Comparison of ENCODE assay signal across 18 cellular contexts in the genomic region with DNA sequence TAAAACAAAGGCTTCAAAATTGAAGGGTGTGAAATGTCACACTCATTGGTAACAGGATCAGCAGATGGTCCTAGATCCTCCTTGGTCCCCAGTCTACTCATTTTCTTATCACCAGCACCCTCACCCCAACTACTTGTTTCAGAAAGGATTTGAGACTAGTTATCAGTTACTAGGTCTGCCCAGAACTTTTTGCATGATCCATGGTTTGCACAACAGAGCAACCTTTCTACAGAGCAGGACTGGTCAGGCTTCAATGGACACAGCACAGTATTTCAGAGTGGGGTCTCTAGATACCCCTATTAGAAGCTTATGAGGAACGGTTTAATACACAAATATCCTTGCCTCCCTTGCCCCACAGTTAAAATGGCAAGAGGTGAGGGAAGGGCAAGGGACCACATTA.
"Had no signal": no experiment of that assay in that cellular context is flagged by ENCODE, and none has a peak within 500 bp of the region (broad histone marks: within the 10 kb centered on the region; RNA-seq: fewer than 3 reads in every experiment).

No MANE protein-coding gene starts in this region.

- DNase-seq: activated CD4-positive, alpha-beta T cell treated with anti-CD3 and anti-CD28 coated beads, Interleukin-2, amount 10 ng/mL, durations not matched to agents 7 days and 5 days; activated CD4-positive, CD25-positive, alpha-beta regulatory T cell; aorta; caudate nucleus; effector CD4-positive, alpha-beta T cell; foreskin fibroblast; lower lobe of right lung; naive B cell; retina; stimulated activated CD4-positive, alpha-beta T cell treated with anti-CD3 and anti-CD28 coated beads, Interleukin-2, amount 100 ng/mL, for 48 hours; stimulated activated CD8-positive, alpha-beta memory T cell treated with anti-CD3 and anti-CD28 coated beads, Interleukin-4, amount 100 ng/mL, for 48 hours; stimulated activated naive CD8-positive, alpha-beta T cell treated with anti-CD3 and anti-CD28 coated beads, Interleukin-15, Interleukin-2, amounts not matched to agents 100 U/mL and 50 U/mL, for 24 hours; upper lobe of left lung had no signal

- H3K27me3 Mint-ChIP-seq: activated CD4-positive, alpha-beta T cell treated with anti-CD3 and anti-CD28 coated beads, Interleukin-2, amount 10 ng/mL, durations not matched to agents 7 days and 5 days; brain; dendritic cell treated with granulocyte-macrophage colony-stimulating factor and Interleukin-4, amounts not matched to agents 40 ng/mL and 50 ng/mL, for 4 days; naive B cell; progenitor cell of endocrine pancreas had no signal

- H3K4me3 Mint-ChIP-seq: activated CD4-positive, alpha-beta T cell treated with anti-CD3 and anti-CD28 coated beads, Interleukin-2, amount 10 ng/mL, durations not matched to agents 7 days and 5 days; brain; dendritic cell treated with granulocyte-macrophage colony-stimulating factor and Interleukin-4, amounts not matched to agents 40 ng/mL and 50 ng/mL, for 4 days; naive B cell had no signal

- FAIRE-seq: endometrium had no signal

- ATAC-seq: left lobe of liver; lower lobe of right lung; stimulated activated naive CD8-positive, alpha-beta T cell treated with anti-CD3 and anti-CD28 coated beads, Interleukin-15, Interleukin-2, amounts not matched to agents 100 U/mL and 50 U/mL, for 24 hours had no signal

- H3K9me3 Mint-ChIP-seq: activated CD4-positive, alpha-beta T cell treated with anti-CD3 and anti-CD28 coated beads, Interleukin-2, amount 10 ng/mL, durations not matched to agents 7 days and 5 days; brain; dendritic cell treated with granulocyte-macrophage colony-stimulating factor and Interleukin-4, amounts not matched to agents 40 ng/mL and 50 ng/mL, for 4 days; naive B cell had no signal

- H3K27ac Mint-ChIP-seq: activated CD4-positive, alpha-beta T cell treated with anti-CD3 and anti-CD28 coated beads, Interleukin-2, amount 10 ng/mL, durations not matched to agents 7 days and 5 days; dendritic cell treated with granulocyte-macrophage colony-stimulating factor and Interleukin-4, amounts not matched to agents 40 ng/mL and 50 ng/mL, for 4 days had no signal
